In the genomic region with DNA sequence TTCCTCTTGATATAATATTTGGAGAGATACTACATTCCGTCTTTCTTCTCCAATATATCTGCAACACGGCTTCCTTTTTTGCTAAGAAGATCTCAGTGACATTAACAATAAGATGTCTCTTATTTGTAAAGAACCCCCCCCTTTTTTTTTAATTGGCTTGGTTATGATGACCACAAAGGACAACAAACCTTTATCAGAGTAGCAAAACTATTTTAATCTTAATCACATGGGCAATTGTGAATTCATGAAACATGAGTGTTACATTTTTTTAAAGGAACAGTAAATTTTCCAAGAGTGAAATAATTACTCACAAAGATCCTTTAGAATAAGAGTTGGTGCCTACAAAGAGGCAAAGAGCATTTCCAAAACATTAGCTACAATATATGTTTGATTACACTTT, we compare ENCODE assay signal across 5 cellular contexts.
"Had no signal": no experiment of that assay in that cellular context is flagged by ENCODE, and none has a peak within 500 bp of the region (broad histone marks: within the 10 kb centered on the region; RNA-seq: fewer than 3 reads in every experiment).

No MANE protein-coding gene starts in this region.

- DNase-seq: H9, HCEC 1CT, IMR-90 had no signal

- H3K4me3 Mint-ChIP-seq: GM23338, H9 had no signal

- H3K4me3 ChIP-seq: GM23338, K562 had no signal

- H3K9me3 Mint-ChIP-seq: GM23338, H9 had no signal

- H3K27ac Mint-ChIP-seq: GM23338, H9 had no signal
